In genomic region chr5:55343609-55344008, GRCh38 we compare ENCODE assay signal across 2 cellular contexts.
TF ChIP-seq lines count a peak whose summit lies in the region.

No MANE protein-coding gene starts in this region.

TF ChIP-seq in liver, 16 proteins besides CTCF, POLR2A, EP300 and RAD21:
- TF ChIP-seq SP1 (IDR thresholded peaks at IDR 0.05) (no peak), ATF3 (IDR thresholded peaks at IDR 0.05) (no peak), HNF4G (IDR thresholded peaks at IDR 0.05) (no peak), EGR1 (IDR thresholded peaks at IDR 0.05; ENCODE audit: low read depth in 2 of 2) (no peak), ZBTB33 (IDR thresholded peaks at IDR 0.05) (peak; percentile 29), NR2F2 (IDR thresholded peaks at IDR 0.05) (no peak), FOXA2 (IDR thresholded peaks at IDR 0.05) (peak; percentile 58), GABPA (IDR thresholded peaks at IDR 0.05 in 1 of 2, conservative IDR thresholded peaks at IDR 0.05 in 1 of 2) (no peak), TAF1 (conservative IDR thresholded peaks at IDR 0.05) (no peak), MAX (IDR thresholded peaks at IDR 0.05) (no peak), HNF4A (conservative IDR thresholded peaks at IDR 0.05) (peak in 1 of 2 donors; percentile 16), REST (IDR thresholded peaks at IDR 0.05) (no peak), JUND (IDR thresholded peaks at IDR 0.05) (no peak), RXRA (IDR thresholded peaks at IDR 0.05) (no peak), YY1 (IDR thresholded peaks at IDR 0.05) (peak; percentile 38), FOXA1 (IDR thresholded peaks at IDR 0.05) (peak; percentile 16)

TF ChIP-seq in HepG2, 621 proteins besides CTCF, POLR2A, EP300 and RAD21:
- TF ChIP-seq NCOA1 (CRISPR knock-in tag; IDR thresholded peaks at IDR 0.05) (no peak), ARHGAP35 (CRISPR knock-in tag; IDR thresholded peaks at IDR 0.05; ENCODE audit: borderline replicate concordance) (no peak), GMEB2 (CRISPR knock-in tag; IDR thresholded peaks at IDR 0.05; ENCODE audit: low read depth) (no peak), PAWR (CRISPR knock-in tag; IDR thresholded peaks at IDR 0.05; ENCODE audit: borderline replicate concordance) (no peak), SIN3A (IDR thresholded peaks at IDR 0.05; ENCODE audit: borderline replicate concordance, low read depth, low read length) (no peak), NFAT5 (CRISPR knock-in tag; IDR thresholded peaks at IDR 0.05) (no peak), FOXP4 (CRISPR knock-in tag; IDR thresholded peaks at IDR 0.05) (no peak), NFYB (CRISPR knock-in tag; IDR thresholded peaks at IDR 0.05) (no peak), ZNF570 (CRISPR knock-in tag; IDR thresholded peaks at IDR 0.05; ENCODE audit: borderline replicate concordance) (no peak), LRRFIP1 (CRISPR knock-in tag; conservative IDR thresholded peaks at IDR 0.05) (no peak), JARID2 (CRISPR knock-in tag; IDR thresholded peaks at IDR 0.05; ENCODE audit: insufficient replicate concordance) (no peak)
TF ChIP-seq in HepG2: peak in this region for 0.
